15 cellular contexts compared by ENCODE assay signal in genomic region chr10:3423411-3423810, GRCh38.
DNase-seq lines count a peak whose midpoint lies in the region; ATAC-seq and TF ChIP-seq lines count a peak whose summit lies in the region.
"Had no signal": no experiment of that assay in that cellular context is flagged by ENCODE, and none has a peak within 500 bp of the region (broad histone marks: within the 10 kb centered on the region; RNA-seq: fewer than 3 reads in every experiment).

No MANE protein-coding gene starts in this region.

- H3K79me2 ChIP-seq in HCT116 (ENCODE audit: insufficient read depth, low read length): no peaks in the 10 kb centered on the region

- H3K14ac ChIP-seq in mesenchymal stem cell (ENCODE audit: low read length in 2 of 2): peak overlapping the region in 1 of 2 experiments; percentile 50

- intact Hi-C loops in HCT116 (cut with micrococcal nuclease): no loop called here
- intact Hi-C loops in gastrocnemius medialis (cut with DNase I; ENCODE audit: low total_unique reads): no loop called here

- peak overlapping the region; percentile 76 to 99 for H2BK12ac ChIP-seq in mesenchymal stem cell (ENCODE audit: low read length in 2 of 2)

- H3K27me3 ChIP-seq in HCT116 (ENCODE audit: insufficient read depth, low read length): no peaks in the 10 kb centered on the region
- H3K27me3 ChIP-seq in mesenchymal stem cell (ENCODE audit: control insufficient read depth in 1 of 2, insufficient read depth in 1 of 2, low read length in 2 of 2): no peaks in the 10 kb centered on the region
- H3K27me3 ChIP-seq in gastrocnemius medialis: no peaks in the 10 kb centered on the region

- peak overlapping the region; percentile 95 to 96 for H3K18ac ChIP-seq in mesenchymal stem cell (ENCODE audit: low read depth in 1 of 2, low read length in 2 of 2)

- H4K20me1 ChIP-seq in HCT116 (ENCODE audit: insufficient read depth): no peaks in the 10 kb centered on the region

- no peaks in the 10 kb centered on the region for H3K36me3 Mint-ChIP-seq in brain
- no peaks in the 10 kb centered on the region for H3K36me3 Mint-ChIP-seq in T-cell

- no TSS peak for BruUV-seq in HCT116 (replicated peaks; lab: Mats Ljungman, UMichigan)

- H3K23ac ChIP-seq in mesenchymal stem cell (ENCODE audit: low read length in 2 of 2): peak overlapping the region in 1 of 2 experiments; percentile 1

- peak overlapping the region; percentile 16 for H2AK5ac ChIP-seq in mesenchymal stem cell (ENCODE audit: low read length, severe bottlenecking)

- H2BK5ac ChIP-seq in mesenchymal stem cell (ENCODE audit: low read depth, low read length, poor library complexity, severe bottlenecking): no peak overlapping the region

- H3K4me1 ChIP-seq in HCT116 (ENCODE audit: control insufficient read depth in 1 of 2, insufficient read depth in 2 of 2, low read length in 2 of 2) (peaks cover 25 to 36% of the 10 kb centered on the region in 2 experiments), mesenchymal stem cell (ENCODE audit: control insufficient read depth, insufficient read depth, low read depth, low read length) (peaks cover 28% of the 10 kb centered on the region), gastrocnemius medialis (peaks cover 0 to 4% of the 10 kb centered on the region in 2 donors)
- H3K4me1 ChIP-seq: HAP-1 had no signal

- in situ Hi-C loops in gastrocnemius medialis (cut with MboI; ENCODE audit: low sequenced_read_pairs in 4 of 4): no loop called here

- no peak overlapping the region for H2AFZ ChIP-seq in HCT116 (ENCODE audit: low read depth, low read length, poor library complexity, severe bottlenecking)
- H2AFZ ChIP-seq in mesenchymal stem cell (ENCODE audit: low read depth, low read length): no peak overlapping the region

- H3K9ac ChIP-seq in HCT116 (ENCODE audit: low read length) (no peak overlapping the region), mesenchymal stem cell (ENCODE audit: low read length) (no peak overlapping the region)

- H3K27ac ChIP-seq in HCT116 (ENCODE audit: low read depth, low read length): peak overlapping the region; percentile 54; the same call in 1 of the 2 replicates
- no peak overlapping the region for H3K27ac ChIP-seq in mesenchymal stem cell (ENCODE audit: low read length, poor library complexity, severe bottlenecking)
- H3K27ac ChIP-seq in gastrocnemius medialis: peak overlapping the region in 3 of 4 donors; percentile 68 to 81 (median 75)

- H4K8ac ChIP-seq in mesenchymal stem cell (ENCODE audit: low read length): peak overlapping the region; percentile 98

- no peaks in the 10 kb centered on the region for H3K9me2 ChIP-seq in HCT116 (ENCODE audit: insufficient read depth)

- TF ChIP-seq POLR2A in HCT116 (IDR thresholded peaks at IDR 0.05; ENCODE audit: borderline replicate concordance, extremely low read depth, insufficient read depth, insufficient read length) (no peak), gastrocnemius medialis (IDR thresholded peaks at IDR 0.05) (no peak)

- TF ChIP-seq RAD21 in HCT116 (IDR thresholded peaks at IDR 0.05; ENCODE audit: low read depth): no peak

- H3K4ac ChIP-seq in mesenchymal stem cell (ENCODE audit: low read depth in 1 of 2, low read length in 2 of 2): peak overlapping the region; percentile 57 to 95

- RAD21 ChIA-PET in HCT116 (lab: Charles Lee; ENCODE audit: low non-redundant PET in 1 of 2, low total read pairs in 2 of 2, uncharacterized antibody in 2 of 2, unreplicated experiment in 2 of 2): no interaction called here

- DNase-seq in HCT116 (ENCODE audit: low read depth, low spot score): no peak
- no peak for DNase-seq in mesenchymal stem cell
- DNase-seq in gastrocnemius medialis: no peak
- DNase-seq in NCI-H510A treated with DMSO at 0.1 percent for 48 hours (lab: John Stamatoyannopoulos, UW): no peak
- DNase-seq in T-cell: no peak
- DNase-seq: DMS 273 treated with DMSO at 0.1 percent for 48 hours, Karpas-422, MM.1S, NCI-H1105, NCI-H1694 treated with DMSO at 0.1 percent for 48 hours, NCI-H446, SIG-M5 had no signal

- H2BK15ac ChIP-seq in mesenchymal stem cell (ENCODE audit: low read depth, poor library complexity, severe bottlenecking): peak overlapping the region; percentile 91

- H3K4me3 ChIP-seq in HCT116 (replicated peaks in 1 of 2; ENCODE audit: low read depth in 1 of 2, low read length in 2 of 2): no peak overlapping the region
- H3K4me3 ChIP-seq in mesenchymal stem cell (ENCODE audit: insufficient read depth in 1 of 2, low read depth in 1 of 2, low read length in 2 of 2): no peak overlapping the region
- H3K4me3 ChIP-seq in gastrocnemius medialis: no peak overlapping the region
- H3K4me3 ChIP-seq: HAP-1 had no signal

- peak overlapping the region in 3 of 5 experiments; percentile 42 to 80 (median 60) for H3K27ac Mint-ChIP-seq in brain
- H3K27ac Mint-ChIP-seq in T-cell: no peak overlapping the region

- peaks cover 2% of the 10 kb centered on the region for H3K27me3 Mint-ChIP-seq in brain
- peaks cover 13 to 16% of the 10 kb centered on the region in 2 donors for H3K27me3 Mint-ChIP-seq in T-cell

- no peaks in the 10 kb centered on the region for H3K79me1 ChIP-seq in mesenchymal stem cell (replicated peaks; ENCODE audit: low read length, poor library complexity, severe bottlenecking)

- POLR2A ChIA-PET in HCT116 (lab: Charles Lee) (no interaction called here), T-cell (lab: Charles Lee) (no interaction called here)

- CTCF ChIA-PET in HCT116 (lab: Charles Lee) (no interaction called here), T-cell (lab: Charles Lee) (no interaction called here)

- H3K9me3 Mint-ChIP-seq in brain (peaks cover 0 to 7% (median 3%) of the 10 kb centered on the region in 5 experiments), T-cell (no peaks in the 10 kb centered on the region)

- peak overlapping the region; percentile 85 for H4K91ac ChIP-seq in mesenchymal stem cell (ENCODE audit: low read length)

- H3K4me1 Mint-ChIP-seq in brain: peaks cover 59% of the 10 kb centered on the region
- H3K4me1 Mint-ChIP-seq in T-cell: peaks cover 18 to 29% (median 28%) of the 10 kb centered on the region in 3 donors

- H3K4me3 Mint-ChIP-seq in brain (no peak overlapping the region), T-cell (no peak overlapping the region)

- H3K4me2 ChIP-seq in HCT116 (ENCODE audit: low read length): peak overlapping the region; percentile 89
- no peak overlapping the region for H3K4me2 ChIP-seq in mesenchymal stem cell (ENCODE audit: low read length, poor library complexity, severe bottlenecking)

- ATAC-seq in HCT116 (no peak), gastrocnemius medialis (no peak), T-cell (replicated peaks in 1 of 4) (no peak), GM21786 (IDR thresholded peaks at IDR 0.05; ENCODE audit: unreplicated experiment) (no peak)

- H3K36me3 ChIP-seq in HCT116 (ENCODE audit: control insufficient read depth in 1 of 2, insufficient read depth in 2 of 2, low read length in 2 of 2) (no peaks in the 10 kb centered on the region), mesenchymal stem cell (ENCODE audit: control insufficient read depth in 1 of 2, insufficient read depth in 2 of 2, low read depth in 1 of 2, low read length in 2 of 2) (peaks cover 0 to 5% of the 10 kb centered on the region in 2 experiments), gastrocnemius medialis (no peaks in the 10 kb centered on the region)
- H3K36me3 ChIP-seq: HAP-1 had no signal

- peak overlapping the region; percentile 97 for H2BK120ac ChIP-seq in mesenchymal stem cell (ENCODE audit: low read depth, low read length)

- no peaks in the 10 kb centered on the region for H3K9me3 ChIP-seq in HCT116 (ENCODE audit: control insufficient read depth in 1 of 2, insufficient read depth in 1 of 2, low read depth in 1 of 2, low read length in 2 of 2)
- no peaks in the 10 kb centered on the region for H3K9me3 ChIP-seq in mesenchymal stem cell (ENCODE audit: control insufficient read depth, low read length)
- no peaks in the 10 kb centered on the region for H3K9me3 ChIP-seq in gastrocnemius medialis
- H3K9me3 ChIP-seq: HAP-1 had no signal

- TF ChIP-seq CTCF in HCT116 (IDR thresholded peaks at IDR 0.05 in 2 of 3, conservative IDR thresholded peaks at IDR 0.05 in 1 of 3; ENCODE audit: borderline replicate concordance in 1 of 3, insufficient read depth in 1 of 3, low read depth in 2 of 3, low read length in 2 of 3) (no peak), brain (conservative IDR thresholded peaks at IDR 0.05) (no peak), gastrocnemius medialis (IDR thresholded peaks at IDR 0.05 in 4 of 5, conservative IDR thresholded peaks at IDR 0.05 in 1 of 5) (no peak)

- 93% methylated on average over 13 of the region's 13 CpGs for WGBS in mesenchymal stem cell

TF ChIP-seq in HCT116, 20 proteins besides CTCF, POLR2A, EP300 and RAD21 (continues in another document):
- TF ChIP-seq JUND (IDR thresholded peaks at IDR 0.05) (no peak), EZH2phosphoT487 (IDR thresholded peaks at IDR 0.05; ENCODE audit: borderline replicate concordance) (no peak), ZBTB33 (IDR thresholded peaks at IDR 0.05; ENCODE audit: extremely low read depth, insufficient replicate concordance, low read length) (no peak), EZH2 (IDR thresholded peaks at IDR 0.05) (no peak), ELF1 (IDR thresholded peaks at IDR 0.05; ENCODE audit: borderline replicate concordance, low read depth) (no peak), TCF7L2 (IDR thresholded peaks at IDR 0.05; ENCODE audit: borderline replicate concordance, extremely low read depth, insufficient read depth, insufficient read length) (no peak), EGR1 (IDR thresholded peaks at IDR 0.05; ENCODE audit: low read depth) (no peak), SP1 (IDR thresholded peaks at IDR 0.05; ENCODE audit: low read depth) (no peak), ZNF274 (IDR thresholded peaks at IDR 0.05; ENCODE audit: low read depth, low read length) (no peak)

Comparison
In these comparisons a context has a peak if more than half of its experiments do, and no peak if none do; other contexts are left out.
1. H3K27ac Mint-ChIP-seq: peak in brain (3 of 5); none in T-cell (0 of 2).